1 cellular context compared by ENCODE assay signal in the genomic region with DNA sequence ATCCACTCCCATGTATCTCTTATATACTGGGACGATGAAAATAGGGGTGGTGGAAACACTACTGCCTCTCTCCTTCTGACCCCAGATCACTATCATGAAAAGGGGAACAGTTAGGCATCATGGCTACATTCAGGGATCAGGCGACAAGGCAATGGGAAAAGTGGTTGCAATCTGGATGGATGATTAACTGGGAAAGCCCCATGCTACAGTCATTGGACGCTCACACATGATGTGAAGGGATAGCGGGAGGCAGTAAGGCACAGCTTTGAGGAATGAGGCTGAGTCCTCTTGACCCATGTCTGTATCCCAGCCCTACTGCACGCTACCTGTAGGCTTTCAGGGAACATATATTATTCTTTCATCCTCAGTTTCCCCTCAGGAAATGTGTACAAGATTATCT.
TF ChIP-seq lines count a peak whose summit lies in the region.

No MANE protein-coding gene starts in this region.

TF ChIP-seq in HepG2, 621 proteins besides CTCF, POLR2A, EP300 and RAD21:
- TF ChIP-seq TSC22D2 (CRISPR knock-in tag; IDR thresholded peaks at IDR 0.05; ENCODE audit: borderline replicate concordance) (no peak), ZC3H13 (CRISPR knock-in tag; IDR thresholded peaks at IDR 0.05) (no peak), ZNF143 (CRISPR knock-in tag; IDR thresholded peaks at IDR 0.05) (no peak), ZNF614 (CRISPR knock-in tag; IDR thresholded peaks at IDR 0.05; ENCODE audit: borderline replicate concordance) (no peak), RELA (CRISPR knock-in tag; IDR thresholded peaks at IDR 0.05) (0 out of 2 replicates have a peak, but pooled peaks have one; percentile 41), ZNF382 (CRISPR knock-in tag; IDR thresholded peaks at IDR 0.05; ENCODE audit: borderline replicate concordance) (no peak), SOX13 (IDR thresholded peaks at IDR 0.05) (no peak), SOX13 (CRISPR knock-in tag; conservative IDR thresholded peaks at IDR 0.05 in 1 of 2, IDR thresholded peaks at IDR 0.05 in 1 of 2) (no peak), CREM (IDR thresholded peaks at IDR 0.05) (no peak), CREM (CRISPR knock-in tag; IDR thresholded peaks at IDR 0.05) (no peak)
- TF ChIP-seq, protein P1, sequence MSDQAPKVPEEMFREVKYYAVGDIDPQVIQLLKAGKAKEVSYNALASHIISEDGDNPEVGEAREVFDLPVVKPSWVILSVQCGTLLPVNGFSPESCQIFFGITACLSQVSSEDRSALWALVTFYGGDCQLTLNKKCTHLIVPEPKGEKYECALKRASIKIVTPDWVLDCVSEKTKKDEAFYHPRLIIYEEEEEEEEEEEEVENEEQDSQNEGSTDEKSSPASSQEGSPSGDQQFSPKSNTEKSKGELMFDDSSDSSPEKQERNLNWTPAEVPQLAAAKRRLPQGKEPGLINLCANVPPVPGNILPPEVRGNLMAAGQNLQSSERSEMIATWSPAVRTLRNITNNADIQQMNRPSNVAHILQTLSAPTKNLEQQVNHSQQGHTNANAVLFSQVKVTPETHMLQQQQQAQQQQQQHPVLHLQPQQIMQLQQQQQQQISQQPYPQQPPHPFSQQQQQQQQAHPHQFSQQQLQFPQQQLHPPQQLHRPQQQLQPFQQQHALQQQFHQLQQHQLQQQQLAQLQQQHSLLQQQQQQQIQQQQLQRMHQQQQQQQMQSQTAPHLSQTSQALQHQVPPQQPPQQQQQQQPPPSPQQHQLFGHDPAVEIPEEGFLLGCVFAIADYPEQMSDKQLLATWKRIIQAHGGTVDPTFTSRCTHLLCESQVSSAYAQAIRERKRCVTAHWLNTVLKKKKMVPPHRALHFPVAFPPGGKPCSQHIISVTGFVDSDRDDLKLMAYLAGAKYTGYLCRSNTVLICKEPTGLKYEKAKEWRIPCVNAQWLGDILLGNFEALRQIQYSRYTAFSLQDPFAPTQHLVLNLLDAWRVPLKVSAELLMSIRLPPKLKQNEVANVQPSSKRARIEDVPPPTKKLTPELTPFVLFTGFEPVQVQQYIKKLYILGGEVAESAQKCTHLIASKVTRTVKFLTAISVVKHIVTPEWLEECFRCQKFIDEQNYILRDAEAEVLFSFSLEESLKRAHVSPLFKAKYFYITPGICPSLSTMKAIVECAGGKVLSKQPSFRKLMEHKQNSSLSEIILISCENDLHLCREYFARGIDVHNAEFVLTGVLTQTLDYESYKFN (CRISPR knock-in tag; conservative IDR thresholded peaks at IDR 0.05), result no peak
